ENCODE assay signal across 7 cellular contexts in the genomic region with DNA sequence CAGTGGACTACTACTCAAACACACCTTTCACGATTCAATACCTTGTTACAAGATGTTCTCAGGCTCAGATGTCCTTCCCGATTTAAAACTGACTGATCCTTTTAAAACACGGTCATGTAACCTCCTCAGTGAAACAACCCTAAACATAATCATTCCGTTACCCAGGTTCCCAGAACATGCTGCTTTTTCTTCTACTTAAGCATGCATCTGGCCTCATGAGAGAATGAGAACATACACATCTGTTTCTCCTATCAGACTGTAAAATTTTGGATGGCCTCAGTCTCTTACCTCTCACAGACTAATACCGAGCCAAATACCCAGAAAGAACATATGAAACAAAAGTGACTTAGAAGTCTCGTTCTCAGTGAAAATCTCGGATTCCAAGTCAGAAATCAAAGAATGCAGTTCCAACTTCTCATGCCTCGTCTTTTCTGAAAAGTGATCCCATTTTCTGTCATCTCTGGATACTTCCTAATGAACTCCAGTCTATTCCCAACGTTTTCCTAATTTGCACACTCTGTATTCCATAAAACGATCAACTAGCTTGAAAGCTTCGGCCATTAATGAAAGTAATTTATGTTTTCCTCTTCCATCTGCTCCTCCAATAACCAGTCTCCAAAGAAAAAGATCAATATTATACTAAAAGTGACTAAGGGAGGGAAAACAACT. TPM values are rescaled to one million over a fixed set of nuclear protein-coding genes. Genes with fewer than 3 reads are reported as not detected.
DNase-seq lines count a peak whose midpoint lies in the region; ATAC-seq, FAIRE-seq and TF ChIP-seq lines count a peak whose summit lies in the region.

No MANE protein-coding gene starts in this region.

- H3K4me1 ChIP-seq in HAP-1 (peaks cover 19% of the 10 kb centered on the region), hepatocyte (ENCODE audit: insufficient read depth) (peaks cover 16% of the 10 kb centered on the region), small intestine (ENCODE audit: control insufficient read depth in 2 of 2, insufficient read depth in 1 of 2, low read depth in 1 of 2, low read length in 1 of 2) (peaks cover 4 to 16% of the 10 kb centered on the region in 2 donors)

- DNase-seq in HAP-1 (ENCODE audit: low spot score in 2 of 2) (no peak), hepatocyte (ENCODE audit: low spot score) (no peak), small intestine (peak; percentile 5), midbrain (lab: John Stamatoyannopoulos, UW) (no peak), iPS-NIHi7 (ENCODE audit: extremely low spot score) (no peak)

- in situ Hi-C loops in HAP-1 (cut with MboI; ENCODE audit: low sequenced_read_pairs) = loop anchor here (10.0 kb wide), 1 partner anchor 271 kb away; the partner anchor contains the start of gene MARS2

- peaks cover 67% of the 10 kb centered on the region for H3K79me2 ChIP-seq in hepatocyte

- H3K9me3 ChIP-seq in HAP-1 (no peaks in the 10 kb centered on the region), hepatocyte (ENCODE audit: low read depth) (no peaks in the 10 kb centered on the region), small intestine (ENCODE audit: control insufficient read depth, low read depth) (no peaks in the 10 kb centered on the region)

- TF ChIP-seq CTCF in VCaP (conservative IDR thresholded peaks at IDR 0.05) (no peak), hepatocyte (IDR thresholded peaks at IDR 0.05; ENCODE audit: poor library complexity) (no peak)

- peak overlapping the region; percentile 85 for H3K4me2 ChIP-seq in hepatocyte

- H3K9me2 ChIP-seq in hepatocyte (replicated peaks; ENCODE audit: insufficient read depth) = no peaks in the 10 kb centered on the region

- no peaks in the 10 kb centered on the region for H3K27me3 ChIP-seq in HAP-1 (ENCODE audit: low read depth)
- no peaks in the 10 kb centered on the region for H3K27me3 ChIP-seq in hepatocyte
- H3K27me3 ChIP-seq in small intestine (ENCODE audit: control insufficient read depth in 2 of 2, insufficient read depth in 2 of 2, low read length in 2 of 2) = no peaks in the 10 kb centered on the region

- peaks cover 51% of the 10 kb centered on the region for H4K20me1 ChIP-seq in hepatocyte (ENCODE audit: insufficient read depth, poor library complexity, severe bottlenecking)

- WGBS in hepatocyte (ENCODE audit: low lambda C conversion rate, missing lambda C conversion rate) = under 1% methylated on average over 11 of the region's 11 CpGs
- 0 to 1% (median 1%) methylated on average over 11 of the region's 11 CpGs for WGBS in small intestine, 3 donors

- peak overlapping the region; percentile 93 for H3K27ac ChIP-seq in VCaP
- H3K27ac ChIP-seq in hepatocyte = peak overlapping the region; percentile 98
- H3K27ac ChIP-seq in small intestine (ENCODE audit: low read depth in 1 of 2, low read length in 1 of 2) = peak overlapping the region; percentile 87 to 100

- no peak for ATAC-seq in HG03432 (IDR thresholded peaks at IDR 0.05; ENCODE audit: unreplicated experiment)

- H3K4me3 ChIP-seq in HAP-1 (peak overlapping the region; percentile 98), hepatocyte (peak overlapping the region; percentile 97), small intestine (ENCODE audit: low read depth in 1 of 2, low read length in 2 of 2) (peak overlapping the region; percentile 75 to 92)

- peak overlapping the region; percentile 64 for H2AFZ ChIP-seq in hepatocyte

- no peak for FAIRE-seq in small intestine (lab: Jason Lieb, UNC)

- H3K36me3 ChIP-seq in HAP-1 (replicated peaks) (peaks cover 3% of the 10 kb centered on the region; the same call in 1 of the 2 replicates), hepatocyte (replicated peaks; ENCODE audit: insufficient read depth, low read depth) (no peaks in the 10 kb centered on the region), small intestine (ENCODE audit: control insufficient read depth in 2 of 2, insufficient read depth in 2 of 2, low read length in 2 of 2) (no peaks in the 10 kb centered on the region)

RNA-seq across cellular contexts. Expression of gene SF3B1, which starts 0.9 kb away (rescaled TPM):
- total RNA-seq in hepatocyte = 232 and 321 TPM in 2 replicates
- 161 and 165 TPM in 2 replicates for polyA plus RNA-seq in hepatocyte
- polyA plus RNA-seq in small intestine = 100 to 1,000 TPM; 108 to 215 (median 136) TPM

RNA-seq across cellular contexts. Expression of gene COQ10B, which starts 19.4 kb away (rescaled TPM):
- 40.2 and 44.4 TPM in 2 replicates for total RNA-seq in hepatocyte
- 40.7 and 46.1 TPM in 2 replicates for polyA plus RNA-seq in hepatocyte
- 10 to 100 TPM; 10.7 to 25.7 (median 22.2) TPM for polyA plus RNA-seq in small intestine
